ENCODE assay signal across 1 cellular context in the genomic region with DNA sequence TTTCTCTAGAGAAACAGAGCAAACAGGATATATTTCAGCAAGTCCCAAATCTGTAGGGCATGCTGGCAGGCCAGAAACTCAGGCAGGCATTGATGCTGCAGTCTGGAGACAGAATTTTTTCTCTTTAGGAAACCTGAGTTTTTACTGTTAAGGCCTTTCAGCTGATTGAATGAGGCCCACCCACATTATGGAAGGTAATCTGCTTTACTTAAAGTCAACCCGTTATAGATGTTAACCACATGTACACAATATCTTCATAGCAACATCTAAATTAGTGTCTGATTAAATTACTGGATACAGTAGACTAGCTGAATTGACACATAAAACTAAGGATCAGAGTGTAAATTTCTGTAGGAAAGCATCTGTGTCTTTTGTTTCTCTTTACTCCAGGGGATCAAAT.
A peak's percentile ranks its signal among the peaks of the same experiment; 100 is the strongest.
TF ChIP-seq lines count a peak whose summit lies in the region.

No MANE protein-coding gene starts in this region.

TF ChIP-seq in SK-N-SH, 30 proteins besides CTCF, POLR2A, EP300 and RAD21 (continued from another document):
- peak; percentile 73 for TF ChIP-seq GATA2 (CRISPR knock-in tag; IDR thresholded peaks at IDR 0.05)
- TF ChIP-seq FOXJ3 (CRISPR knock-in tag; IDR thresholded peaks at IDR 0.05) = 0 out of 2 replicates have a peak, but pooled peaks have one; percentile 16
